Comparison of ENCODE assay signal across 18 cellular contexts in genomic region chr5:41115281-41115680, GRCh38. TPM values are rescaled to one million over a fixed set of nuclear protein-coding genes. Genes with fewer than 3 reads are reported as not detected.
A peak's percentile ranks its signal among the peaks of the same experiment; 100 is the strongest.
DNase-seq lines count a peak whose midpoint lies in the region; TF ChIP-seq lines count a peak whose summit lies in the region.
"Had no signal": no experiment of that assay in that cellular context is flagged by ENCODE, and none has a peak within 500 bp of the region (broad histone marks: within the 10 kb centered on the region; RNA-seq: fewer than 3 reads in every experiment).

No MANE protein-coding gene starts in this region.

- no peaks in the 10 kb centered on the region; the same call in 1 of the 2 replicates for H3K9me2 ChIP-seq in GM23248 (ENCODE audit: insufficient read depth)

- H3K4me2 ChIP-seq in GM23248 (ENCODE audit: unreplicated experiment) = peak overlapping the region; percentile 74

- peak overlapping the region; percentile 62 for H3K9ac ChIP-seq in GM23248

- no peaks in the 10 kb centered on the region for H3K27me3 ChIP-seq in GM23248 (replicated peaks; ENCODE audit: insufficient read depth)

- no peak for TF ChIP-seq CTCF in fibroblast of villous mesenchyme (IDR thresholded peaks at IDR 0.05; ENCODE audit: insufficient read depth, low read depth, low read length)

- peak overlapping the region; percentile 83 for H3K27ac ChIP-seq in GM23248

- in situ Hi-C loops in GM23248 (cut with MboI) = no loop called here

- 0 to 6% methylated on average over 2 of the region's 2 CpGs for WGBS in GM23248 (ENCODE audit: low coverage in 1 of 2, low lambda C conversion rate in 2 of 2, missing lambda C conversion rate in 2 of 2), 2 experiments

- H3K79me2 ChIP-seq in GM23248 (ENCODE audit: insufficient read depth) = no peaks in the 10 kb centered on the region

- DNase-seq in GM23248 (peak; percentile 90), amniotic stem cell (lab: John Stamatoyannopoulos, UW) (peak; percentile 69), fibroblast of villous mesenchyme (ENCODE audit: low read depth) (peak; percentile 35), stromal cell of bone marrow (ENCODE audit: low read depth) (peak; percentile 77), COLO829 (ENCODE audit: low spot score) (no peak), NCI-H128 (lab: John Stamatoyannopoulos, UW; ENCODE audit: unreplicated experiment) (no peak)
- DNase-seq in stimulated activated CD8-positive, alpha-beta memory T cell treated with anti-CD3 and anti-CD28 coated beads, Interleukin-4, amount 100 ng/mL, for 48 hours = no peak
- DNase-seq: activated CD4-positive, alpha-beta memory T cell treated with anti-CD3 and anti-CD28 coated beads for 36 hours; anterior cingulate cortex; CD4-positive, alpha-beta memory T cell; NCI-H1694; nucleus accumbens; stimulated activated naive CD4-positive, alpha-beta T cell had no signal

- H4K20me1 ChIP-seq in GM23248 (ENCODE audit: insufficient read depth) = no peaks in the 10 kb centered on the region

- peaks cover 38% of the 10 kb centered on the region for H3K4me1 ChIP-seq in GM23248 (ENCODE audit: insufficient read depth)

- peak overlapping the region; percentile 40 for H3K4me3 ChIP-seq in GM23248
- no peak overlapping the region for H3K4me3 ChIP-seq in fibroblast of villous mesenchyme (ENCODE audit: low read depth, low read length)

- peak overlapping the region; percentile 75 for H2AFZ ChIP-seq in GM23248

- H3F3A ChIP-seq in GM23248 (ENCODE audit: insufficient read depth) = peaks cover 10% of the 10 kb centered on the region

- H3K9me3 ChIP-seq in GM23248 (ENCODE audit: low read depth) = no peaks in the 10 kb centered on the region

- no peaks in the 10 kb centered on the region for H3K36me3 ChIP-seq in GM23248 (ENCODE audit: low read depth)

RNA-seq across cellular contexts. Expression of gene MROH2B, which starts 44.1 kb away (rescaled TPM):
- not detected in 2 replicates for total RNA-seq in GM23248 (2014; rRNA removed; shearing (Covaris generic))
- polyA plus RNA-seq in GM23248 (2016; fragmentation: Nextera tagmentation; extraction: Ambion mirVana) = not detected in 2 replicates
- total RNA-seq in fibroblast of villous mesenchyme = not detected in 2 replicates
- total RNA-seq: activated CD4-positive, alpha-beta memory T cell treated with anti-CD3 and anti-CD28 coated beads for 36 hours; CD4-positive, alpha-beta memory T cell; frontal cortex; mesothelial cell of epicardium; NCI-H460; skeletal muscle tissue; ureter had no signal
- polyA plus RNA-seq: CD4-positive, alpha-beta memory T cell had no signal

Comparison
In these comparisons a context has a peak if more than half of its experiments do, and no peak if none do; other contexts are left out.
1. DNase-seq: peak in GM23248 (single experiment), amniotic stem cell (single experiment), fibroblast of villous mesenchyme (single experiment) and stromal cell of bone marrow (single experiment); none in COLO829 (single experiment), NCI-H128 (single experiment) and stimulated activated CD8-positive, alpha-beta memory T cell treated with anti-CD3 and anti-CD28 coated beads, Interleukin-4, amount 100 ng/mL, for 48 hours (single experiment).